Comparison of ENCODE assay signal across 18 cellular contexts in the genomic region with DNA sequence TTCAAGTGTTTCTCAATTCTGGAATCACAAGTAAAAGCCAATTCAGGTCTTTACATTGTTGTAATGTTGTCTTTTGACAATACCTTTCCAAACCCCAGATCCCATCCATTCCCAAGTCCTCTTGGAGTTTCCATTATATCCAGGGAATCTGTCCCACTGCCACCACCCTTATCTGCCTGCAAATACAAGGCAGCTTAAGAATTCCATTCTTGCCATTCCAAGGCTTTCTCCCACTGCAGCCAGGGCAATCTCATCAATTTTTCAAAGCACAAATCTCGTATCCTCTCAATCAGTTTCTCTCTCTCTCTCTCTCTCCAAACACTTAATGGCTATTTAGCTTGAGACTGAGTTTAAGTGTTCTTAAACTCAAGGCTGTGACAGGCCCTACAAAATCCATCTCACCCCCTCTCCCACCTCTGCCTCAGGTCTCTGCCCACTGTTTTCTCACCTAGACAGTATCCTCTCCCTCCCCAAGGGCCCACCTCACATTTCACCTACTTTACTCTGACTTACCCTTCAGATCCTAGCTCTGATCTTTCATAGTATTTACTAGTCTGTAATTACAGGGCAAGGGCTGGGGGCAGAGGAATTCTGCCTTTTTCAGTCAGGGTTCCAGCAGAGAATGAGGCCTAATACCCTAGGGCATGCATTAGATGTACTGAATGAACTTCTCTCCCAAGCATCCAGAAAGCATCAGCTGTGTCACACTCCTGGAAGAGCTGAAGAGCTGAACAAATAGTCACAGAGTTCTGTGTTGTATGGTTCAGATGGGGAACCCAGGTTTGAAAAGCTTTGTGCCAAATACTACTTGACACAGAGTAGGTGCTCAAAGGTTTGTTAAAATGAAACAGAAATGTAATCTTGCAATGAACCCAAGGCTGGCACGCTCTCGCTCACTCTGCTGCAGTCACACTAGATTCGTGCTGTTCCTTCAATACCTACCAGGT. TPM values are rescaled to one million over a fixed set of nuclear protein-coding genes. Genes with fewer than 3 reads are reported as not detected.
DNase-seq lines count a peak whose midpoint lies in the region; ATAC-seq and TF ChIP-seq lines count a peak whose summit lies in the region.
"Had no signal": no experiment of that assay in that cellular context is flagged by ENCODE, and none has a peak within 500 bp of the region (broad histone marks: within the 10 kb centered on the region; RNA-seq: fewer than 3 reads in every experiment).

No MANE protein-coding gene starts in this region.

- H3K79me2 ChIP-seq in mammary epithelial cell (ENCODE audit: insufficient read depth, low read length) = peaks cover 81% of the 10 kb centered on the region

- no peak for TF ChIP-seq CTCF in neutrophil (IDR thresholded peaks at IDR 0.05)
- no peak for TF ChIP-seq CTCF in mammary epithelial cell (conservative IDR thresholded peaks at IDR 0.05 in 1 of 2, IDR thresholded peaks at IDR 0.05 in 1 of 2; ENCODE audit: extremely low read depth in 1 of 2, insufficient read depth in 1 of 2, low read depth in 1 of 2, low read length in 2 of 2)

- intact Hi-C loops in activated CD4-positive, alpha-beta T cell treated with anti-CD3 and anti-CD28 coated beads for 36 hours (cut with DNase I, micrococcal nuclease) = no loop called here
- intact Hi-C loops in mammary epithelial cell (cut with micrococcal nuclease) = loop anchor here (2.0 kb wide), 1 partner anchor 15 kb away; no protein-coding TSS in a partner anchor

- 85% methylated on average over 4 of the region's 4 CpGs for WGBS in mammary epithelial cell (ENCODE audit: low coverage, missing lambda C conversion rate)

- H3K4me3 Mint-ChIP-seq in activated CD4-positive, alpha-beta T cell treated with anti-CD3 and anti-CD28 coated beads for 36 hours = no peak overlapping the region
- peak overlapping the region in 1 of 4 donors; percentile 48 for H3K4me3 Mint-ChIP-seq in IgD-negative memory B cell
- H3K4me3 Mint-ChIP-seq: nephron had no signal

- H2AFZ ChIP-seq in mammary epithelial cell (ENCODE audit: low read depth, low read length) = no peak overlapping the region

- ATAC-seq in activated CD4-positive, alpha-beta T cell treated with anti-CD3 and anti-CD28 coated beads for 36 hours = no peak
- ATAC-seq: A549 had no signal

- no peaks in the 10 kb centered on the region for H3K27me3 ChIP-seq in effector memory CD4-positive, alpha-beta T cell (replicated peaks; ENCODE audit: control insufficient read depth, insufficient read depth, low read length, poor library complexity, severe bottlenecking)
- no peaks in the 10 kb centered on the region for H3K27me3 ChIP-seq in neutrophil
- no peaks in the 10 kb centered on the region for H3K27me3 ChIP-seq in mammary epithelial cell (ENCODE audit: insufficient read depth, low read length)
- H3K27me3 ChIP-seq: adrenal gland, esophagus muscularis mucosa, right atrium auricular region had no signal

- no peaks in the 10 kb centered on the region for H3K36me3 ChIP-seq in effector memory CD4-positive, alpha-beta T cell (ENCODE audit: control insufficient read depth, insufficient read depth, low read length)
- H3K36me3 ChIP-seq in neutrophil = no peaks in the 10 kb centered on the region
- H3K36me3 ChIP-seq in mammary epithelial cell (ENCODE audit: insufficient read depth, low read length) = no peaks in the 10 kb centered on the region
- H3K36me3 ChIP-seq: adrenal gland, esophagus muscularis mucosa, right atrium auricular region had no signal

- in situ Hi-C loops in mammary epithelial cell (cut with MboI; ENCODE audit: low sequenced_read_pairs in 2 of 2) = no loop called here

- H4K20me1 ChIP-seq in mammary epithelial cell (ENCODE audit: insufficient read depth, low read length) = peaks cover 2% of the 10 kb centered on the region

- no peaks in the 10 kb centered on the region for H3K27me3 Mint-ChIP-seq in activated CD4-positive, alpha-beta T cell treated with anti-CD3 and anti-CD28 coated beads for 36 hours
- no peaks in the 10 kb centered on the region for H3K27me3 Mint-ChIP-seq in IgD-negative memory B cell

- POLR2A ChIA-PET in activated CD4-positive, alpha-beta T cell treated with anti-CD3 and anti-CD28 coated beads for 36 hours (lab: Charles Lee) = interaction anchor here (0.6 kb wide), 1 partner anchor 14 kb away, joined by 3 read pairs; no protein-coding TSS in a partner anchor

- peak overlapping the region; percentile 19 for H3K27ac ChIP-seq in effector memory CD4-positive, alpha-beta T cell (ENCODE audit: insufficient read depth, low read length, poor library complexity, severe bottlenecking)
- H3K27ac ChIP-seq in neutrophil (peak overlapping the region; percentile 31), mammary epithelial cell (ENCODE audit: insufficient read depth, low read depth, low read length) (no peak overlapping the region)
- H3K27ac ChIP-seq: A549, adrenal gland, esophagus muscularis mucosa, right atrium auricular region, SK-N-MC, VCaP had no signal

- peak overlapping the region; percentile 3 for H3K27ac Mint-ChIP-seq in activated CD4-positive, alpha-beta T cell treated with anti-CD3 and anti-CD28 coated beads for 36 hours
- peak overlapping the region in 2 of 3 donors; percentile 52 to 68 for H3K27ac Mint-ChIP-seq in IgD-negative memory B cell

- CTCF ChIA-PET in activated CD4-positive, alpha-beta T cell treated with anti-CD3 and anti-CD28 coated beads for 36 hours (lab: Charles Lee) = interaction anchor here (0.7 kb wide), 1 partner anchor 8 kb away, joined by 3 read pairs; no protein-coding TSS in a partner anchor
- CTCF ChIA-PET in mammary epithelial cell (lab: Charles Lee; ENCODE audit: low non-redundant PET) = no interaction called here

- peaks cover 82% of the 10 kb centered on the region for H3K4me1 Mint-ChIP-seq in activated CD4-positive, alpha-beta T cell treated with anti-CD3 and anti-CD28 coated beads for 36 hours
- H3K4me1 Mint-ChIP-seq in IgD-negative memory B cell = peaks cover 63 to 80% (median 78%) of the 10 kb centered on the region in 3 donors

- no peak for DNase-seq in activated CD4-positive, alpha-beta T cell treated with anti-CD3 and anti-CD28 coated beads for 36 hours
- DNase-seq in activated CD4-positive, alpha-beta T cell treated with anti-CD3 and anti-CD28 coated beads, Interleukin-2, amount 50 U/mL, for 48 hours = no peak
- no peak for DNase-seq in effector memory CD4-positive, alpha-beta T cell
- no peak for DNase-seq in NCI-H1092 treated with DMSO at 0.1 percent for 48 hours (lab: John Stamatoyannopoulos, UW)
- DNase-seq in NCI-H526 treated with DMSO at 0.1 percent for 48 hours (lab: John Stamatoyannopoulos, UW) = no peak
- DNase-seq in mammary epithelial cell = no peak
- DNase-seq: kidney glomerular epithelial cell, NCI-H1694, NCI-H446 treated with DMSO at 0.1 percent for 48 hours had no signal

- dilution Hi-C loops in mammary epithelial cell (cut with HindIII; ENCODE audit: low sequenced_read_pairs) = no loop called here

- H3K9me3 ChIP-seq in effector memory CD4-positive, alpha-beta T cell (ENCODE audit: control insufficient read depth, low read length) = no peaks in the 10 kb centered on the region
- H3K9me3 ChIP-seq in neutrophil (no peaks in the 10 kb centered on the region), mammary epithelial cell (replicated peaks; ENCODE audit: insufficient read depth, low read length) (no peaks in the 10 kb centered on the region)
- H3K9me3 ChIP-seq: A549, adrenal gland, esophagus muscularis mucosa, right atrium auricular region had no signal

- peaks cover 46% of the 10 kb centered on the region for H3K4me1 ChIP-seq in effector memory CD4-positive, alpha-beta T cell (ENCODE audit: control insufficient read depth, insufficient read depth, low read length, poor library complexity, severe bottlenecking)
- H3K4me1 ChIP-seq in neutrophil (ENCODE audit: control insufficient read depth in 1 of 2, insufficient read depth in 1 of 2, low read depth in 1 of 2, low read length in 1 of 2) (peaks cover 24 to 45% of the 10 kb centered on the region in 2 experiments), mammary epithelial cell (ENCODE audit: insufficient read depth, low read length) (peaks cover 7% of the 10 kb centered on the region)

- H3K36me3 Mint-ChIP-seq in activated CD4-positive, alpha-beta T cell treated with anti-CD3 and anti-CD28 coated beads for 36 hours (ENCODE audit: low read depth) = peaks cover 3% of the 10 kb centered on the region
- no peaks in the 10 kb centered on the region for H3K36me3 Mint-ChIP-seq in IgD-negative memory B cell

- H3K9me3 Mint-ChIP-seq in activated CD4-positive, alpha-beta T cell treated with anti-CD3 and anti-CD28 coated beads for 36 hours (ENCODE audit: low read depth) = no peaks in the 10 kb centered on the region
- no peaks in the 10 kb centered on the region for H3K9me3 Mint-ChIP-seq in IgD-negative memory B cell
- H3K9me3 Mint-ChIP-seq: nephron had no signal

- H3K4me3 ChIP-seq in effector memory CD4-positive, alpha-beta T cell (ENCODE audit: insufficient read depth, low read depth, low read length, poor library complexity, severe bottlenecking) = no peak overlapping the region
- no peak overlapping the region for H3K4me3 ChIP-seq in neutrophil (ENCODE audit: low read depth in 1 of 2, low read length in 1 of 2)
- no peak overlapping the region for H3K4me3 ChIP-seq in mammary epithelial cell (replicated peaks in 1 of 3; ENCODE audit: insufficient read depth in 1 of 3, low read depth in 2 of 3, low read length in 3 of 3)
- H3K4me3 ChIP-seq: A549, adrenal gland, esophagus muscularis mucosa, right atrium auricular region, SK-N-MC had no signal

- no peak overlapping the region for H3K4me2 ChIP-seq in mammary epithelial cell (ENCODE audit: insufficient read depth, low read depth, low read length)
- H3K4me2 ChIP-seq: A549 had no signal

- no TSS peak for BruUV-seq in mammary epithelial cell (replicated peaks; lab: Mats Ljungman, UMichigan)

- H3K9ac ChIP-seq in mammary epithelial cell (ENCODE audit: insufficient read depth, low read length) = no peak overlapping the region

RNA-seq across cellular contexts. Expression of a gene that starts 46.0 kb away (rescaled TPM):
- total RNA-seq in activated CD4-positive, alpha-beta T cell treated with anti-CD3 and anti-CD28 coated beads for 36 hours = 100 to 1,000 TPM in 1 of 2 experiments, 10 to 100 TPM in 1; 86.7 to 108 TPM
- polyA plus RNA-seq in IgD-negative memory B cell = 40.8 TPM
- 10 to 100 TPM; 41.7 to 51.3 TPM for total RNA-seq in mammary epithelial cell
- 22.8 TPM for polyA plus RNA-seq in mammary epithelial cell
- polyA minus RNA-seq in mammary epithelial cell = 29.1 TPM
